ENCODE assay signal across 19 cellular contexts in the genomic region with DNA sequence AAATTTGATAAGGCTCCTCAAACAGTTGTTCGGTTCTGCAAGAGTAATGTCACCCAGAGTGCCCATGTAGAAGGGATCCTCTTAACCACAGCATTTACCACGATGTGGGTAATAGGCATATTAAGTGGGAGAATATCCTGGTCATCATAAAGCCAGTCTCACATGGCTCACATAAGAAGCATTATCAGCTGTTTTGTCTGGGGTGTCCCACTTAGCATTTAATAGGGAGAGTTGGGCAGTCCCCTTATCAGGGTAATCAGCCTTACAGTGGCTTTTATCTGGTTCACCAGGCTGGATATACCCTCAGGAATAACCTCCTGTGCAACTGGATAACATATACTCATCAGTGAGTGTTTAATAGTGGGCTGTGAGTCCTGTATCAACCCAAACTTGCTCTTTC.
"Had no signal": no experiment of that assay in that cellular context is flagged by ENCODE, and none has a peak within 500 bp of the region (broad histone marks: within the 10 kb centered on the region; RNA-seq: fewer than 3 reads in every experiment).

No MANE protein-coding gene starts in this region.

- DNase-seq: islet precursor cell; left ventricle myocardium inferior; mesendoderm; naive thymus-derived CD4-positive, alpha-beta T cell; occipital lobe; small intestine; spleen; stimulated activated CD4-positive, alpha-beta T cell treated with anti-CD3 and anti-CD28 coated beads, Interleukin-4, amount 100 ng/mL, for 24 hours; stimulated activated naive CD4-positive, alpha-beta T cell treated with Interleukin-2 at 50 U/mL for 16 hours; stimulated activated naive CD8-positive, alpha-beta T cell treated with anti-CD3 and anti-CD28 coated beads, Interleukin-15, amount 100 ng/mL, for 72 hours; substantia nigra; uterus had no signal

- H3K27me3 Mint-ChIP-seq: stimulated activated naive CD8-positive, alpha-beta T cell treated with anti-CD3 and anti-CD28 coated beads, Interleukin-15, amount 100 ng/mL, for 72 hours; type B pancreatic cell had no signal

- H3K4me3 Mint-ChIP-seq: mesothelial cell of epicardium; naive thymus-derived CD4-positive, alpha-beta T cell; nephron; neural crest cell; stimulated activated effector memory CD8-positive, alpha-beta T cell treated with anti-CD3 and anti-CD28 coated beads, Interleukin-12 subunit alpha, Interleukin-12 subunit beta, amount 100 ng/mL, for 72 hours; stimulated activated naive CD8-positive, alpha-beta T cell treated with anti-CD3 and anti-CD28 coated beads, Interleukin-15, amount 100 ng/mL, for 72 hours; type B pancreatic cell had no signal

- H3K4me1 Mint-ChIP-seq: mesothelial cell of epicardium; naive thymus-derived CD4-positive, alpha-beta T cell; nephron; neural crest cell; stimulated activated effector memory CD8-positive, alpha-beta T cell treated with anti-CD3 and anti-CD28 coated beads, Interleukin-12 subunit alpha, Interleukin-12 subunit beta, amount 100 ng/mL, for 72 hours; stimulated activated naive CD8-positive, alpha-beta T cell treated with anti-CD3 and anti-CD28 coated beads, Interleukin-15, amount 100 ng/mL, for 72 hours had no signal

- H3K27ac Mint-ChIP-seq: mesothelial cell of epicardium; naive thymus-derived CD4-positive, alpha-beta T cell; nephron; progenitor cell of endocrine pancreas; stimulated activated effector memory CD8-positive, alpha-beta T cell treated with anti-CD3 and anti-CD28 coated beads, Interleukin-12 subunit alpha, Interleukin-12 subunit beta, amount 100 ng/mL, for 72 hours; type B pancreatic cell had no signal

- H3K9me3 Mint-ChIP-seq: stimulated activated effector memory CD8-positive, alpha-beta T cell treated with anti-CD3 and anti-CD28 coated beads, Interleukin-12 subunit alpha, Interleukin-12 subunit beta, amount 100 ng/mL, for 72 hours had no signal

- ATAC-seq: naive thymus-derived CD4-positive, alpha-beta T cell; sciatic nerve; stimulated activated effector memory CD8-positive, alpha-beta T cell treated with anti-CD3 and anti-CD28 coated beads, Interleukin-12 subunit alpha, Interleukin-12 subunit beta, amount 100 ng/mL, for 72 hours; stimulated activated naive CD8-positive, alpha-beta T cell treated with anti-CD3 and anti-CD28 coated beads, Interleukin-15, amount 100 ng/mL, for 72 hours had no signal

- H3K36me3 Mint-ChIP-seq: naive thymus-derived CD4-positive, alpha-beta T cell; stimulated activated effector memory CD8-positive, alpha-beta T cell treated with anti-CD3 and anti-CD28 coated beads, Interleukin-12 subunit alpha, Interleukin-12 subunit beta, amount 100 ng/mL, for 72 hours; type B pancreatic cell had no signal
